ENCODE assay signal across 17 cellular contexts in genomic region chr10:35758086-35758485, GRCh38.
DNase-seq lines count a peak whose midpoint lies in the region; ATAC-seq and TF ChIP-seq lines count a peak whose summit lies in the region.
"Had no signal": no experiment of that assay in that cellular context is flagged by ENCODE, and none has a peak within 500 bp of the region (broad histone marks: within the 10 kb centered on the region; RNA-seq: fewer than 3 reads in every experiment).

No MANE protein-coding gene starts in this region.

- ATAC-seq in heart left ventricle: peak; percentile 58 to 96 (median 94)
- ATAC-seq in GM18873 (IDR thresholded peaks at IDR 0.05; ENCODE audit: low FRiP score, unreplicated experiment): no peak
- no peak for ATAC-seq in HG02623 (IDR thresholded peaks at IDR 0.05; ENCODE audit: unreplicated experiment)

- H3K4ac ChIP-seq in mesenchymal stem cell (ENCODE audit: low read depth in 1 of 2, low read length in 2 of 2): no peak overlapping the region

- WGBS in esophagus muscularis mucosa: 92% methylated on average over 9 of the region's 9 CpGs
- WGBS in heart left ventricle, 4 donors: 66 to 78% (median 70%) methylated on average over 9 of the region's 9 CpGs
- WGBS in mesenchymal stem cell: 92% methylated on average over 9 of the region's 9 CpGs
- WGBS in thyroid gland, 2 donors: 70 to 81% methylated on average over 6 to 9 of the region's 9 CpGs

- peak overlapping the region; percentile 7 for H4K8ac ChIP-seq in mesenchymal stem cell (ENCODE audit: low read length)

- no peak for TF ChIP-seq EP300 in esophagus muscularis mucosa (IDR thresholded peaks at IDR 0.05)

- no peak overlapping the region for H3K4me3 ChIP-seq in esophagus muscularis mucosa
- H3K4me3 ChIP-seq in heart left ventricle: no peak overlapping the region
- H3K4me3 ChIP-seq in mesenchymal stem cell (ENCODE audit: insufficient read depth in 1 of 2, low read depth in 1 of 2, low read length in 2 of 2): peak overlapping the region in 1 of 2 experiments; percentile 16
- H3K4me3 ChIP-seq in thyroid gland (replicated peaks in 1 of 3): no peak overlapping the region

- peak overlapping the region; percentile 30 for H3K9ac ChIP-seq in mesenchymal stem cell (ENCODE audit: low read length)

- no peak overlapping the region for H3K18ac ChIP-seq in mesenchymal stem cell (ENCODE audit: low read depth in 1 of 2, low read length in 2 of 2)

- H3K36me3 ChIP-seq in esophagus muscularis mucosa (no peaks in the 10 kb centered on the region), heart left ventricle (no peaks in the 10 kb centered on the region), mesenchymal stem cell (ENCODE audit: control insufficient read depth in 1 of 2, insufficient read depth in 2 of 2, low read depth in 1 of 2, low read length in 2 of 2) (no peaks in the 10 kb centered on the region), thyroid gland (no peaks in the 10 kb centered on the region)

- H2BK12ac ChIP-seq in mesenchymal stem cell (ENCODE audit: low read length in 2 of 2): no peak overlapping the region

- H3K27ac ChIP-seq in esophagus muscularis mucosa (replicated peaks in 1 of 4): no peak overlapping the region
- H3K27ac ChIP-seq in heart left ventricle: peak overlapping the region in 1 of 12 donors; percentile 3
- H3K27ac ChIP-seq in mesenchymal stem cell (ENCODE audit: low read length, poor library complexity, severe bottlenecking): no peak overlapping the region
- no peak overlapping the region for H3K27ac ChIP-seq in thyroid gland
- H3K27ac ChIP-seq: C4-2B had no signal

- peak; percentile 68 for DNase-seq in esophagus muscularis mucosa (ENCODE audit: extremely low spot score)
- peak in 4 of 5 donors; percentile 46 to 69 (median 52) for DNase-seq in heart left ventricle
- no peak for DNase-seq in mesenchymal stem cell
- peak; percentile 6 to 8 for DNase-seq in thyroid gland
- no peak for DNase-seq in DMS 273 treated with DMSO at 0.1 percent for 48 hours (lab: John Stamatoyannopoulos, UW)
- DNase-seq in pons (ENCODE audit: low spot score): no peak
- DNase-seq: AML-193; DMS79 treated with DMSO at 0.1 percent for 48 hours; KG1; NCI-H1105 treated with DMSO at 0.1 percent for 48 hours; NCI-H1694; NCI-H2081 treated with DMSO at 0.1 percent for 48 hours; NK-92 treated with Interleukin-12 subunit alpha and Interleukin-12 subunit beta, amount 100 ng/mL, for 24 hours; SHP77 had no signal

- H3K4me2 ChIP-seq in mesenchymal stem cell (ENCODE audit: low read length, poor library complexity, severe bottlenecking): no peak overlapping the region

- no peaks in the 10 kb centered on the region for H3K79me1 ChIP-seq in mesenchymal stem cell (replicated peaks; ENCODE audit: low read length, poor library complexity, severe bottlenecking)

- no peak overlapping the region for H3K23ac ChIP-seq in mesenchymal stem cell (ENCODE audit: low read length in 2 of 2)

- H3K27me3 ChIP-seq in esophagus muscularis mucosa: no peaks in the 10 kb centered on the region
- no peaks in the 10 kb centered on the region for H3K27me3 ChIP-seq in heart left ventricle
- H3K27me3 ChIP-seq in mesenchymal stem cell (ENCODE audit: control insufficient read depth in 1 of 2, insufficient read depth in 1 of 2, low read length in 2 of 2): no peaks in the 10 kb centered on the region
- H3K27me3 ChIP-seq in thyroid gland: no peaks in the 10 kb centered on the region

- H2BK15ac ChIP-seq in mesenchymal stem cell (ENCODE audit: low read depth, poor library complexity, severe bottlenecking): no peak overlapping the region

- TF ChIP-seq POLR2A in esophagus muscularis mucosa (IDR thresholded peaks at IDR 0.05; ENCODE audit: low read depth) (no peak), heart left ventricle (IDR thresholded peaks at IDR 0.05) (no peak), thyroid gland (IDR thresholded peaks at IDR 0.05) (no peak)

- no peaks in the 10 kb centered on the region for H3K4me1 ChIP-seq in esophagus muscularis mucosa
- H3K4me1 ChIP-seq in heart left ventricle: peaks cover 0 to 7% (median 0%) of the 10 kb centered on the region in 12 donors
- H3K4me1 ChIP-seq in mesenchymal stem cell (ENCODE audit: control insufficient read depth, insufficient read depth, low read depth, low read length): no peaks in the 10 kb centered on the region
- no peaks in the 10 kb centered on the region for H3K4me1 ChIP-seq in thyroid gland

- TF ChIP-seq CTCF in esophagus muscularis mucosa (IDR thresholded peaks at IDR 0.05) (no peak), heart left ventricle (IDR thresholded peaks at IDR 0.05) (no peak), thyroid gland (IDR thresholded peaks at IDR 0.05) (no peak)

- no peak overlapping the region for H2AFZ ChIP-seq in mesenchymal stem cell (ENCODE audit: low read depth, low read length)

- H3K9me3 ChIP-seq in esophagus muscularis mucosa (peaks cover 0 to 5% (median 0%) of the 10 kb centered on the region in 4 donors), heart left ventricle (peaks cover 0 to 11% (median 0%) of the 10 kb centered on the region in 12 donors), mesenchymal stem cell (ENCODE audit: control insufficient read depth, low read length) (no peaks in the 10 kb centered on the region), thyroid gland (no peaks in the 10 kb centered on the region)

- no peak overlapping the region for H3K14ac ChIP-seq in mesenchymal stem cell (ENCODE audit: low read length in 2 of 2)

- no peak overlapping the region for H2AK5ac ChIP-seq in mesenchymal stem cell (ENCODE audit: low read length, severe bottlenecking)

- H4K91ac ChIP-seq in mesenchymal stem cell (ENCODE audit: low read length): no peak overlapping the region

- H2BK5ac ChIP-seq in mesenchymal stem cell (ENCODE audit: low read depth, low read length, poor library complexity, severe bottlenecking): no peak overlapping the region

- intact Hi-C loops in esophagus muscularis mucosa (cut with DNase I): no loop called here
- intact Hi-C loops in heart left ventricle (cut with DNase I): no loop called here
- intact Hi-C loops in thyroid gland (cut with DNase I): no loop called here

- H2BK120ac ChIP-seq in mesenchymal stem cell (ENCODE audit: low read depth, low read length): no peak overlapping the region

Comparison
In these comparisons a context has a peak if more than half of its experiments do, and no peak if none do; other contexts are left out.
1. DNase-seq: peak in esophagus muscularis mucosa (single experiment), heart left ventricle (4 of 5) and thyroid gland (2 of 2); none in mesenchymal stem cell (single experiment), DMS 273 treated with DMSO at 0.1 percent for 48 hours (single experiment) and pons (single experiment).
2. ATAC-seq: peak in heart left ventricle (4 of 4); none in GM18873 (single experiment) and HG02623 (single experiment).